15 cellular contexts compared by ENCODE assay signal in genomic region chr11:91946397-91947090, GRCh38.
A peak's percentile ranks its signal among the peaks of the same experiment; 100 is the strongest.
DNase-seq lines count a peak whose midpoint lies in the region; ATAC-seq and TF ChIP-seq lines count a peak whose summit lies in the region.
"Had no signal": no experiment of that assay in that cellular context is flagged by ENCODE, and none has a peak within 500 bp of the region (broad histone marks: within the 10 kb centered on the region; RNA-seq: fewer than 3 reads in every experiment).

No MANE protein-coding gene starts in this region.

- in situ Hi-C loops in G401 (cut with HindIII; ENCODE audit: low sequenced_read_pairs), result no loop called here
- in situ Hi-C loops in astrocyte of the spinal cord (cut with HindIII; ENCODE audit: low sequenced_read_pairs), result no loop called here

- DNase-seq in COLO668 (lab: John Stamatoyannopoulos, UW; ENCODE audit: unreplicated experiment), result peak; percentile 4
- peak; percentile 29 for DNase-seq in G401 (ENCODE audit: low spot score)
- DNase-seq in astrocyte of the spinal cord (ENCODE audit: low read depth, low spot score), result peak; percentile 12
- peak; percentile 43 for DNase-seq in left kidney (ENCODE audit: low read depth, low spot score)
- no peak for DNase-seq in NCI-H128 (lab: John Stamatoyannopoulos, UW; ENCODE audit: unreplicated experiment)
- DNase-seq: activated CD4-positive, alpha-beta T cell treated with anti-CD3 and anti-CD28 coated beads for 36 hours; activated CD8-positive, alpha-beta memory T cell treated with anti-CD3 and anti-CD28 coated beads, Interleukin-2, amount 50 U/mL, for 4 hours; activated naive CD4-positive, alpha-beta T cell treated with anti-CD3 and anti-CD28 coated beads, Interleukin-2, amount 10 ng/mL, durations not matched to agents 7 days and 5 days; C1 segment of cervical spinal cord; KG1; NCI-H526; stimulated activated naive CD4-positive, alpha-beta T cell had no signal

- ATAC-seq in GM21529 (IDR thresholded peaks at IDR 0.05; ENCODE audit: unreplicated experiment) (no peak), GM18520 (IDR thresholded peaks at IDR 0.05; ENCODE audit: unreplicated experiment) (no peak)
- ATAC-seq: activated CD4-positive, alpha-beta T cell treated with anti-CD3 and anti-CD28 coated beads for 36 hours had no signal

- H3K4me3 ChIP-seq in astrocyte of the spinal cord (ENCODE audit: low read depth, low read length), result no peak overlapping the region
- H3K4me3 ChIP-seq: mucosa of descending colon had no signal

- TF ChIP-seq CTCF in astrocyte of the spinal cord (IDR thresholded peaks at IDR 0.05; ENCODE audit: low read depth, low read length), result no peak
